ENCODE assay signal across 20 cellular contexts in the genomic region with DNA sequence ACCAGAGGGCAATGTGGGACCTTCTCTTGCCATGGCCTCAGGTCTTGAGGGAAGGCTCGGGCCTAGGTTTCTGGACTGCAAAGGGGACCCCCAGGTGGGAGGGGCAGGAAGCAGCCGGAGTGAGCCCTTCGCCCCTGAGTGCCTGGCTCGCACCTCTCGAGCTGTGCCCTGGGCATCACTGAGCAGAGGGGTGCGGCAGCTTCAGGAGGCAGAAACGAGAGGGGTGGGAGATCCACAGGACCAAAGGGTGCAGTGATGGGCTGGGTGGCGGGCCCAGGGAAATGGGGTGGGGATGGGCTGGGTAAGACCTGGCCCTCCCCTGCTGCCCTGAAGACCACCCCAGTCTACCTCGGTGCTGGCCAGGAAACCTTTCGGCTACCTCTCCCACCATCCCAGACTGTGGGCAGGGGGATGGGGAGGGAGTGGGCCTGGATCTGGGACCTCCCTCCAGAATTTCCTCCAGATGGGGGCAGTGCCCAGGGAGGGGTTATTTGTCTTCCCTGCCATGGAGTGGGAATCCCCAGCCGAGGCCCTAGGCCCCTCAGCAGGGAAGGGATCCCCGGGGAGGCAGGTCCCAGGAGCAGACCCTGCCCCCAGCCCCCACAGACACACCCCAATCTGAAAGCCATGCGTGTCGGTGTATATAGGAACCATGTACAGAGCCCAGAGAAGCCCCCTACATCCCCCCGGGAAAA. TPM values are rescaled to one million over a fixed set of nuclear protein-coding genes. Genes with fewer than 3 reads are reported as not detected.
"Had no signal": no experiment of that assay in that cellular context is flagged by ENCODE, and none has a peak within 500 bp of the region (broad histone marks: within the 10 kb centered on the region; RNA-seq: fewer than 3 reads in every experiment).

No MANE protein-coding gene starts in this region.

- H3K4me1 ChIP-seq: foreskin keratinocyte had no signal

- H3K27me3 ChIP-seq: brain microvascular endothelial cell, foreskin keratinocyte, ovary had no signal

- H3K9me3 Mint-ChIP-seq: activated CD4-positive, alpha-beta memory T cell treated with anti-CD3 and anti-CD28 coated beads for 36 hours; activated naive CD4-positive, alpha-beta T cell treated with anti-CD3 and anti-CD28 coated beads, Interleukin-2, amount 50 U/mL, for 24 hours; activated T-helper 2 cell treated with anti-CD3 and anti-CD28 coated beads, Interferon-gamma antibody, Interleukin-2, Interleukin-4, amounts not matched to agents 10 μg/mL and 5 μg/mL and 100 μg/mL, durations not matched to agents 14 hours and 24 hours and 36 hours; stimulated activated memory B cell treated with anti-CD40 and anti-IgM and Interleukin-4, amounts not matched to agents 10 μg/mL and 1 μg/mL and 100 μg/mL, for 72 hours had no signal

- H3K27ac Mint-ChIP-seq: activated CD4-positive, alpha-beta memory T cell treated with anti-CD3 and anti-CD28 coated beads for 36 hours; activated CD8-positive, alpha-beta memory T cell treated with anti-CD3 and anti-CD28 coated beads, Interleukin-2, amount 10 ng/mL, durations not matched to agents 7 days and 5 days; activated naive CD4-positive, alpha-beta T cell treated with anti-CD3 and anti-CD28 coated beads, Interleukin-2, amount 50 U/mL, for 24 hours; activated T-helper 2 cell treated with anti-CD3 and anti-CD28 coated beads, Interferon-gamma antibody, Interleukin-2, Interleukin-4, amounts not matched to agents 10 μg/mL and 5 μg/mL and 100 μg/mL, durations not matched to agents 14 hours and 24 hours and 36 hours; stimulated activated memory B cell treated with anti-CD40 and anti-IgM and Interleukin-4, amounts not matched to agents 10 μg/mL and 1 μg/mL and 100 μg/mL, for 72 hours had no signal

- H3K27ac ChIP-seq: brain microvascular endothelial cell, foreskin keratinocyte, ovary, VCaP had no signal

- DNase-seq: activated CD4-positive, alpha-beta memory T cell treated with anti-CD3 and anti-CD28 coated beads for 36 hours; activated CD8-positive, alpha-beta memory T cell treated with anti-CD3 and anti-CD28 coated beads, Interleukin-2, amount 10 ng/mL, durations not matched to agents 7 days and 5 days; activated T-cell treated with anti-CD3 and anti-CD28 coated beads, Interleukin-2, amount 50 U/mL, for 1 hour; amniotic stem cell; brain microvascular endothelial cell; effector CD8-positive, alpha-beta T cell; foreskin keratinocyte; glutamatergic neuron; left ventricle myocardium superior; stimulated activated CD4-positive, alpha-beta T cell treated with anti-CD3 and anti-CD28 coated beads, Interleukin-12 subunit alpha, Interleukin-12 subunit beta, amount 100 ng/mL, for 4 hours; trophoblast cell had no signal

- H3K36me3 ChIP-seq: ovary had no signal

- H3K4me3 Mint-ChIP-seq: activated CD4-positive, alpha-beta memory T cell treated with anti-CD3 and anti-CD28 coated beads for 36 hours; activated CD8-positive, alpha-beta memory T cell treated with anti-CD3 and anti-CD28 coated beads, Interleukin-2, amount 10 ng/mL, durations not matched to agents 7 days and 5 days; activated naive CD4-positive, alpha-beta T cell treated with anti-CD3 and anti-CD28 coated beads, Interleukin-2, amount 50 U/mL, for 24 hours; stimulated activated memory B cell treated with anti-CD40 and anti-IgM and Interleukin-4, amounts not matched to agents 10 μg/mL and 1 μg/mL and 100 μg/mL, for 72 hours had no signal

- H3K9me3 ChIP-seq: ovary had no signal

- H3K27me3 Mint-ChIP-seq: activated CD4-positive, alpha-beta memory T cell treated with anti-CD3 and anti-CD28 coated beads for 36 hours; activated CD8-positive, alpha-beta memory T cell treated with anti-CD3 and anti-CD28 coated beads, Interleukin-2, amount 10 ng/mL, durations not matched to agents 7 days and 5 days; activated naive CD4-positive, alpha-beta T cell treated with anti-CD3 and anti-CD28 coated beads, Interleukin-2, amount 50 U/mL, for 24 hours; stimulated activated memory B cell treated with anti-CD40 and anti-IgM and Interleukin-4, amounts not matched to agents 10 μg/mL and 1 μg/mL and 100 μg/mL, for 72 hours had no signal

- H3K4me3 ChIP-seq: ovary had no signal

RNA-seq across cellular contexts. Expression of a gene that starts 21.3 kb away (rescaled TPM):
- total RNA-seq: activated CD4-positive, alpha-beta memory T cell treated with anti-CD3 and anti-CD28 coated beads for 36 hours; activated CD8-positive, alpha-beta memory T cell treated with anti-CD3 and anti-CD28 coated beads, Interleukin-2, amount 10 ng/mL, durations not matched to agents 7 days and 5 days; activated T-helper 2 cell treated with anti-CD3 and anti-CD28 coated beads, Interferon-gamma antibody, Interleukin-2, Interleukin-4, amounts not matched to agents 10 μg/mL and 5 μg/mL and 100 μg/mL, durations not matched to agents 14 hours and 24 hours and 36 hours; foreskin keratinocyte; kidney epithelial cell; left ventricle myocardium superior; mesenteric fat pad; ovary; subcutaneous adipose tissue; T-helper 1 cell treated with Interleukin-12 subunit alpha and Interleukin-12 subunit beta and Interleukin-4 antibody, amounts not matched to agents 30 ng/mL and 1 ng/mL, for 36 hours had no signal
- polyA plus RNA-seq: foreskin keratinocyte, ovary had no signal
